31 cellular contexts compared by ENCODE assay signal in genomic region chr4:39021631-39022030, GRCh38. TPM values are rescaled to one million over a fixed set of nuclear protein-coding genes. Genes with fewer than 3 reads are reported as not detected.
"Had no signal": no experiment of that assay in that cellular context is flagged by ENCODE, and none has a peak within 500 bp of the region (broad histone marks: within the 10 kb centered on the region; RNA-seq: fewer than 3 reads in every experiment).

No MANE protein-coding gene starts in this region.

- ATAC-seq: activated naive CD8-positive, alpha-beta T cell treated with anti-CD3 and anti-CD28 coated beads, Interleukin-2, amount 50 U/mL, for 24 hours; activated T-cell treated with anti-CD3 and anti-CD28 coated beads, Interleukin-2, amount 50 U/mL, for 4 hours had no signal

- H3K27ac Mint-ChIP-seq: activated CD4-positive, alpha-beta memory T cell treated with anti-CD3 and anti-CD28 coated beads for 36 hours; activated naive CD4-positive, alpha-beta T cell treated with anti-CD3 and anti-CD28 coated beads, Interleukin-2, amount 10 ng/mL, durations not matched to agents 7 days and 5 days; activated naive CD8-positive, alpha-beta T cell; activated naive CD8-positive, alpha-beta T cell treated with anti-CD3 and anti-CD28 coated beads, Interleukin-2, amount 50 U/mL, for 24 hours; brain had no signal

- H3K4me3 Mint-ChIP-seq: activated CD4-positive, alpha-beta memory T cell treated with anti-CD3 and anti-CD28 coated beads for 36 hours; activated naive CD4-positive, alpha-beta T cell treated with anti-CD3 and anti-CD28 coated beads, Interleukin-2, amount 10 ng/mL, durations not matched to agents 7 days and 5 days; activated naive CD8-positive, alpha-beta T cell; activated naive CD8-positive, alpha-beta T cell treated with anti-CD3 and anti-CD28 coated beads, Interleukin-2, amount 50 U/mL, for 24 hours; activated T-cell treated with anti-CD3 and anti-CD28 coated beads, Interleukin-2, amount 50 U/mL, for 4 hours; brain had no signal

- H3K4me1 Mint-ChIP-seq: brain had no signal

- H3K27me3 Mint-ChIP-seq: activated CD4-positive, alpha-beta memory T cell treated with anti-CD3 and anti-CD28 coated beads for 36 hours; activated naive CD4-positive, alpha-beta T cell treated with anti-CD3 and anti-CD28 coated beads, Interleukin-2, amount 10 ng/mL, durations not matched to agents 7 days and 5 days; activated naive CD8-positive, alpha-beta T cell; activated naive CD8-positive, alpha-beta T cell treated with anti-CD3 and anti-CD28 coated beads, Interleukin-2, amount 50 U/mL, for 24 hours had no signal

- H3K36me3 Mint-ChIP-seq: brain had no signal

- H3K4me3 ChIP-seq: MG63 had no signal

- H3K27me3 ChIP-seq: MG63 had no signal

- H3K9me3 ChIP-seq: MG63 had no signal

- DNase-seq: activated CD4-positive, alpha-beta memory T cell treated with anti-CD3 and anti-CD28 coated beads for 36 hours; activated CD4-positive, alpha-beta T cell treated with anti-CD3 and anti-CD28 coated beads for 4 hours; activated CD4-positive, alpha-beta T cell treated with anti-CD3 and anti-CD28 coated beads, Interleukin-2, amount 50 U/mL, for 1 hour; activated CD8-positive, alpha-beta memory T cell treated with anti-CD3 and anti-CD28 coated beads, Interleukin-2, amount 50 U/mL, for 4 hours; activated effector memory CD4-positive, alpha-beta T cell treated with Interleukin-2 at 50 U/mL for 16 hours; activated naive CD4-positive, alpha-beta T cell treated with anti-CD3 and anti-CD28 coated beads, Interleukin-2, amount 10 ng/mL, durations not matched to agents 7 days and 5 days; activated naive CD8-positive, alpha-beta T cell treated with anti-CD3 and anti-CD28 coated beads, Interleukin-2, amount 50 U/mL, for 24 hours; activated T-cell treated with anti-CD3 and anti-CD28 coated beads for 4 hours; activated T-cell treated with anti-CD3 and anti-CD28 coated beads, Interleukin-2, amount 50 U/mL, for 4 hours; anterior cingulate cortex; central memory CD4-positive, alpha-beta T cell; Kasumi-1; KG1; MG63; NCI-H1048; NCI-H1105 treated with DMSO at 0.1 percent for 48 hours; NCI-H1436; NCI-H1694; NCI-H1930; NCI-H2081 treated with DMSO at 0.1 percent for 48 hours; NCI-H2171; NCI-H510A; NCI-H526; NCI-H748 treated with DMSO at 0.1 percent for 48 hours; NK-92 treated with Interleukin-12 subunit alpha and Interleukin-12 subunit beta, amount 100 ng/mL, for 24 hours; Right ventricle myocardium superior; SW 1271; T-helper 1 cell; T1000 had no signal

- H3K36me3 ChIP-seq: MG63 had no signal

RNA-seq across cellular contexts. Expression of gene TMEM156, which starts 10.6 kb away (rescaled TPM):
- total RNA-seq: Right ventricle myocardium superior had no signal
